In the genomic region with DNA sequence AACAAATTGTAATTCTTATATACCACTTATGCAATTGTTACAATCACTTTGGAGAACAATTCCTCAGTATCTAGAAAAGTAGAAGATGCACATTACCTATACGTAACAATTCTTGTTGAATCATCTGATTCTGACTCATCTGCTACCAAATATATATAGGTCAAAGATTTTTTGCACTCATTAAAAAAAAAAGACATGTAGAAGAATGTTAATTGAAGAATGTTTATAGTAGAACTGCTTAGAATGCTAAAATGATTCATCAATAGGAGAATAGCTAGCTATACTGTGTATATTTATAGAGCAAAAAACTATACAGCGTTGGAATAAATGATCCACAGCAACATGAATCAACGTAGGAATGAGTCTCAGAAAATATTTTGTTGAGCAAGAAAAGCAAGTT, we compare ENCODE assay signal across 1 cellular context.
A peak's percentile ranks its signal among the peaks of the same experiment; 100 is the strongest.
TF ChIP-seq lines count a peak whose summit lies in the region.

No MANE protein-coding gene starts in this region.

TF ChIP-seq in IMR-90, 13 proteins besides CTCF, POLR2A, EP300 and RAD21 (continued from another document):
- TF ChIP-seq FOS (IDR thresholded peaks at IDR 0.05; ENCODE audit: low read depth, low read length) = peak; percentile 40
- TF ChIP-seq, protein P1, sequence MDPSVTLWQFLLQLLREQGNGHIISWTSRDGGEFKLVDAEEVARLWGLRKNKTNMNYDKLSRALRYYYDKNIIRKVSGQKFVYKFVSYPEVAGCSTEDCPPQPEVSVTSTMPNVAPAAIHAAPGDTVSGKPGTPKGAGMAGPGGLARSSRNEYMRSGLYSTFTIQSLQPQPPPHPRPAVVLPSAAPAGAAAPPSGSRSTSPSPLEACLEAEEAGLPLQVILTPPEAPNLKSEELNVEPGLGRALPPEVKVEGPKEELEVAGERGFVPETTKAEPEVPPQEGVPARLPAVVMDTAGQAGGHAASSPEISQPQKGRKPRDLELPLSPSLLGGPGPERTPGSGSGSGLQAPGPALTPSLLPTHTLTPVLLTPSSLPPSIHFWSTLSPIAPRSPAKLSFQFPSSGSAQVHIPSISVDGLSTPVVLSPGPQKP (IDR thresholded peaks at IDR 0.05; ENCODE audit: borderline replicate concordance, low read depth, low read length) = no peak
- TF ChIP-seq RFX5 (IDR thresholded peaks at IDR 0.05; ENCODE audit: low read depth, low read length) = no peak
